Comparison of ENCODE assay signal across 8 cellular contexts in the genomic region with DNA sequence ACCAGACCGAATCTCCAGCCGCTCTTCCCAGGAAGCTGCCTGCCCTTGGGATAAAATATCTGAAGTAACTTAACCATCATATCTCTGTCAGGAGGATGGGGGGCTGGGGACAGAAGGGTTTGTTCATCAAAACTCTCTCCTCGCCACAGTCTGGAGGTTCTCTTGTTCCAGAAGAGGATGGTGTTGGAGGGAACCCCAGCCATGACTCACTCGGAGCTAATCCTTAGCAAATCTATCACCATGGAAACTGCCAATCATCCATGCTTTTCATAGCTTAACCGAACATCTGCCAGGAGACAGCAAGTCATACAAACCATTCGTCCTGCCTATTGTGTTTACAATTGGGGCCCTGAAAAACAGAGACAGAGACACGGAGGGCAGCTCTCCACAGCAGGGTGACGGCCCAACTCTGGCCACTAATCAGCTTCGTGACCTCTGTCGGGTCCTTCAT.
A peak's percentile ranks its signal among the peaks of the same experiment; 100 is the strongest.
DNase-seq lines count a peak whose midpoint lies in the region; ATAC-seq and TF ChIP-seq lines count a peak whose summit lies in the region.

No MANE protein-coding gene starts in this region.

- no peak for TF ChIP-seq CTCF in neural crest cell (conservative IDR thresholded peaks at IDR 0.05)

- DNase-seq in DMS79 (lab: John Stamatoyannopoulos, UW) (peak; percentile 39), NCI-H460 (ENCODE audit: extremely low read depth, low read depth) (peak; percentile 8), neural crest cell (ENCODE audit: low read depth, low spot score) (no peak), cerebellar nuclear complex (lab: John Stamatoyannopoulos, UW) (no peak)

- intact Hi-C loops in dendritic cell treated with granulocyte-macrophage colony-stimulating factor and Interleukin-4, amounts not matched to agents 40 ng/mL and 50 ng/mL, for 4 days (cut with micrococcal nuclease) = no loop called here

- H3K27me3 Mint-ChIP-seq in dendritic cell treated with granulocyte-macrophage colony-stimulating factor and Interleukin-4, amounts not matched to agents 40 ng/mL and 50 ng/mL, for 4 days = no peaks in the 10 kb centered on the region
- H3K27me3 Mint-ChIP-seq in neural crest cell (ENCODE audit: low read depth) = no peaks in the 10 kb centered on the region

- no peak for ATAC-seq in GM21786 (IDR thresholded peaks at IDR 0.05; ENCODE audit: unreplicated experiment)
- no peak for ATAC-seq in HG02588 (IDR thresholded peaks at IDR 0.05; ENCODE audit: unreplicated experiment)
- no peak for ATAC-seq in GM19467 (IDR thresholded peaks at IDR 0.05; ENCODE audit: unreplicated experiment)

- peaks cover 65% of the 10 kb centered on the region for H3K4me1 Mint-ChIP-seq in dendritic cell treated with granulocyte-macrophage colony-stimulating factor and Interleukin-4, amounts not matched to agents 40 ng/mL and 50 ng/mL, for 4 days (ENCODE audit: low read depth)
- H3K4me1 Mint-ChIP-seq in neural crest cell = peaks cover 24% of the 10 kb centered on the region

- no peaks in the 10 kb centered on the region for H3K36me3 Mint-ChIP-seq in dendritic cell treated with granulocyte-macrophage colony-stimulating factor and Interleukin-4, amounts not matched to agents 40 ng/mL and 50 ng/mL, for 4 days (ENCODE audit: low read depth)
- no peaks in the 10 kb centered on the region for H3K36me3 Mint-ChIP-seq in neural crest cell (ENCODE audit: low read depth)

- no peak overlapping the region for H3K4me3 Mint-ChIP-seq in dendritic cell treated with granulocyte-macrophage colony-stimulating factor and Interleukin-4, amounts not matched to agents 40 ng/mL and 50 ng/mL, for 4 days
- H3K4me3 Mint-ChIP-seq in neural crest cell = peak overlapping the region; percentile 4

- H3K9me3 Mint-ChIP-seq in dendritic cell treated with granulocyte-macrophage colony-stimulating factor and Interleukin-4, amounts not matched to agents 40 ng/mL and 50 ng/mL, for 4 days = no peaks in the 10 kb centered on the region
- H3K9me3 Mint-ChIP-seq in neural crest cell = no peaks in the 10 kb centered on the region

- H3K27ac Mint-ChIP-seq in dendritic cell treated with granulocyte-macrophage colony-stimulating factor and Interleukin-4, amounts not matched to agents 40 ng/mL and 50 ng/mL, for 4 days = peak overlapping the region; percentile 78
- no peak overlapping the region for H3K27ac Mint-ChIP-seq in neural crest cell (ENCODE audit: unreplicated experiment)

Comparison
In these comparisons a context has a peak if more than half of its experiments do, and no peak if none do; other contexts are left out.
1. DNase-seq: peak in DMS79 (single experiment) and NCI-H460 (single experiment); none in neural crest cell (single experiment) and cerebellar nuclear complex (0 of 2).